16 cellular contexts compared by ENCODE assay signal in genomic region chr1:29579821-29580425, GRCh38.
DNase-seq lines count a peak whose midpoint lies in the region; ATAC-seq, FAIRE-seq and TF ChIP-seq lines count a peak whose summit lies in the region.
"Had no signal": no experiment of that assay in that cellular context is flagged by ENCODE, and none has a peak within 500 bp of the region (broad histone marks: within the 10 kb centered on the region; RNA-seq: fewer than 3 reads in every experiment).

No MANE protein-coding gene starts in this region.

- no peaks in the 10 kb centered on the region for H3K4me1 Mint-ChIP-seq in activated T-helper 1 cell treated with anti-CD3 and anti-CD28 coated beads, Interleukin-12 subunit alpha, Interleukin-12 subunit beta, Interleukin-2, Interleukin-4 antibody, amounts not matched to agents 30 ng/mL and 10 ng/mL and 1 ng/mL, durations not matched to agents 14 hours and 24 hours and 36 hours (ENCODE audit: low read depth)

- no peaks in the 10 kb centered on the region for H3K9me3 ChIP-seq in adipocyte (ENCODE audit: control insufficient read depth, low read length)
- H3K9me3 ChIP-seq: BE2C, SJSA1 had no signal

- H3K4me3 Mint-ChIP-seq in activated T-helper 1 cell treated with anti-CD3 and anti-CD28 coated beads, Interleukin-12 subunit alpha, Interleukin-12 subunit beta, Interleukin-2, Interleukin-4 antibody, amounts not matched to agents 30 ng/mL and 10 ng/mL and 1 ng/mL, durations not matched to agents 14 hours and 24 hours and 36 hours, result no peak overlapping the region

- intact Hi-C loops in activated T-helper 1 cell treated with anti-CD3 and anti-CD28 coated beads, Interleukin-12 subunit alpha, Interleukin-12 subunit beta, Interleukin-2, Interleukin-4 antibody, amounts not matched to agents 30 ng/mL and 10 ng/mL and 1 ng/mL, durations not matched to agents 14 hours and 24 hours and 36 hours (cut with micrococcal nuclease), result no loop called here

- peak; percentile 86 for FAIRE-seq in H54 (lab: Jason Lieb, UNC)

- ATAC-seq in esophagus mucosa (no peak), HG02798 (IDR thresholded peaks at IDR 0.05; ENCODE audit: poor library complexity, unreplicated experiment) (no peak), HG03460 (IDR thresholded peaks at IDR 0.05; ENCODE audit: unreplicated experiment) (no peak)

- peaks cover 4% of the 10 kb centered on the region for H3K4me1 ChIP-seq in adipocyte (ENCODE audit: control insufficient read depth, insufficient read depth, low read length)
- H3K4me1 ChIP-seq: BE2C, SJSA1 had no signal

- TF ChIP-seq POLR2A in H54 (IDR thresholded peaks at IDR 0.05; ENCODE audit: low read depth, low read length), result no peak

- H3K4me3 ChIP-seq in adipocyte (ENCODE audit: low read length), result no peak overlapping the region
- H3K4me3 ChIP-seq: SJSA1 had no signal

- H3K27me3 ChIP-seq in adipocyte (replicated peaks; ENCODE audit: control insufficient read depth, insufficient read depth, low read length), result peaks cover 5% of the 10 kb centered on the region
- H3K27me3 ChIP-seq: BE2C, SJSA1 had no signal

- no peaks in the 10 kb centered on the region for H3K36me3 ChIP-seq in adipocyte (ENCODE audit: control insufficient read depth, insufficient read depth, low read length, severe bottlenecking)
- H3K36me3 ChIP-seq: BE2C, SJSA1 had no signal

- DNase-seq in A172 (ENCODE audit: low spot score), result peak; percentile 50
- DNase-seq in H54 (ENCODE audit: insufficient read length, low spot score), result peak; percentile 41
- DNase-seq in adipocyte (ENCODE audit: low read depth), result peak; percentile 71
- DNase-seq in glomerular visceral epithelial cell (ENCODE audit: extremely low spot score), result peak; percentile 71
- no peak for DNase-seq in activated T-helper 1 cell treated with anti-CD3 and anti-CD28 coated beads, Interleukin-12 subunit alpha, Interleukin-12 subunit beta, Interleukin-2, Interleukin-4 antibody, amounts not matched to agents 30 ng/mL and 10 ng/mL and 1 ng/mL, durations not matched to agents 14 hours and 24 hours and 36 hours (ENCODE audit: low spot score)
- DNase-seq: activated T-cell treated with anti-CD3 and anti-CD28 coated beads, Interleukin-2, amount 50 U/mL, for 1 hour; BE2C; KBM-7; NCI-H187 treated with DMSO at 0.1 percent for 48 hours; NCI-H82; stimulated activated CD4-positive, alpha-beta T cell treated with anti-CD3 and anti-CD28 coated beads, Interleukin-1b, Interleukin-23, amount 100 ng/mL, for 48 hours had no signal

- no peak overlapping the region for H3K27ac Mint-ChIP-seq in activated T-helper 1 cell treated with anti-CD3 and anti-CD28 coated beads, Interleukin-12 subunit alpha, Interleukin-12 subunit beta, Interleukin-2, Interleukin-4 antibody, amounts not matched to agents 30 ng/mL and 10 ng/mL and 1 ng/mL, durations not matched to agents 14 hours and 24 hours and 36 hours
- H3K27ac Mint-ChIP-seq: progenitor cell of endocrine pancreas had no signal

- no peaks in the 10 kb centered on the region for H3K9me3 Mint-ChIP-seq in activated T-helper 1 cell treated with anti-CD3 and anti-CD28 coated beads, Interleukin-12 subunit alpha, Interleukin-12 subunit beta, Interleukin-2, Interleukin-4 antibody, amounts not matched to agents 30 ng/mL and 10 ng/mL and 1 ng/mL, durations not matched to agents 14 hours and 24 hours and 36 hours

- peaks cover 2% of the 10 kb centered on the region for H3K27me3 Mint-ChIP-seq in activated T-helper 1 cell treated with anti-CD3 and anti-CD28 coated beads, Interleukin-12 subunit alpha, Interleukin-12 subunit beta, Interleukin-2, Interleukin-4 antibody, amounts not matched to agents 30 ng/mL and 10 ng/mL and 1 ng/mL, durations not matched to agents 14 hours and 24 hours and 36 hours (ENCODE audit: insufficient read depth)

- H3K9ac ChIP-seq in adipocyte (ENCODE audit: low read length), result no peak overlapping the region

- H3K36me3 Mint-ChIP-seq in activated T-helper 1 cell treated with anti-CD3 and anti-CD28 coated beads, Interleukin-12 subunit alpha, Interleukin-12 subunit beta, Interleukin-2, Interleukin-4 antibody, amounts not matched to agents 30 ng/mL and 10 ng/mL and 1 ng/mL, durations not matched to agents 14 hours and 24 hours and 36 hours (ENCODE audit: low read depth), result no peaks in the 10 kb centered on the region
